17 cellular contexts compared by ENCODE assay signal in the genomic region with DNA sequence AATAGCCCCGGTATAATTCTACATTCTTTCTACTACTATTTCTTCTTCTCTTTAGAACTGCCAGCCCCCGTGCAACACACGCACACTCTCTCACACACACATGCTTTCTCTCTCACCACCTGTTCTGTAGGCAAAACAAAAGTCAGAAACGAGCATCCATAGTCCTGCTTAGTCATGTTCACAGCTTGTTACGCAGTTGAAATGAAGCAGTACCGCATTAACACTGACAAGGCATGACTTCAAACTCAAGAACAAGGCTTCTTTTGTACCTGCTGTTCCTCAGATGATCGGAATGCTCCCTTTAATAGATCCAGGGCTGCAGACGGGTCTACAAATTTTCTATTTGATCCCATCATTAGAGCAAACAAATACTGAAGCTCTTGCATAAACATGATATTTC.
"Had no signal": no experiment of that assay in that cellular context is flagged by ENCODE, and none has a peak within 500 bp of the region (broad histone marks: within the 10 kb centered on the region; RNA-seq: fewer than 3 reads in every experiment).

No MANE protein-coding gene starts in this region.

- H3K4me3 Mint-ChIP-seq: activated T-helper 17 cell treated with anti-CD3 and anti-CD28 coated beads, Interleukin-2, amount 50 U/mL, for 72 hours; neural crest cell; stimulated activated memory B cell treated with anti-CD40 and anti-IgM and Interleukin-4, amounts not matched to agents 10 μg/mL and 1 μg/mL and 100 μg/mL, for 72 hours; T-helper 2 cell treated with Interferon-gamma antibody and Interleukin-4, amounts not matched to agents 5 μg/mL and 100 μg/mL, for 36 hours had no signal

- ATAC-seq: activated CD4-positive, CD25-positive, alpha-beta regulatory T cell treated with anti-CD3 and anti-CD28 coated beads, Interleukin-2, amount 50 U/mL, for 24 hours; activated T-helper 17 cell treated with anti-CD3 and anti-CD28 coated beads, Interleukin-2, amount 50 U/mL, for 72 hours; left cardiac atrium; lower lobe of right lung; stimulated activated memory B cell treated with anti-CD40 and anti-IgM and Interleukin-4, amounts not matched to agents 10 μg/mL and 1 μg/mL and 100 μg/mL, for 72 hours had no signal

- DNase-seq: activated naive CD4-positive, alpha-beta T cell treated with Interleukin-2 at 50 U/mL for 16 hours; activated T-cell treated with anti-CD3 and anti-CD28 coated beads for 4 hours; glutamatergic neuron; left cardiac atrium; lower lobe of right lung; stimulated activated CD4-positive, alpha-beta T cell treated with anti-CD3 and anti-CD28 coated beads, Interleukin-12 subunit alpha, Interleukin-12 subunit beta, amount 100 ng/mL, for 4 hours; stimulated activated CD4-positive, alpha-beta T cell treated with anti-CD3 and anti-CD28 coated beads, Interleukin-2, amount 100 ng/mL, for 24 hours; SW 1271; tibial artery; uterus had no signal

- FAIRE-seq: colon, endometrium had no signal

- H3K27ac Mint-ChIP-seq: activated T-helper 17 cell treated with anti-CD3 and anti-CD28 coated beads, Interleukin-2, amount 50 U/mL, for 72 hours; stimulated activated memory B cell treated with anti-CD40 and anti-IgM and Interleukin-4, amounts not matched to agents 10 μg/mL and 1 μg/mL and 100 μg/mL, for 72 hours; T-helper 2 cell treated with Interferon-gamma antibody and Interleukin-4, amounts not matched to agents 5 μg/mL and 100 μg/mL, for 36 hours had no signal

- H3K27me3 Mint-ChIP-seq: activated T-helper 17 cell treated with anti-CD3 and anti-CD28 coated beads, Interleukin-2, amount 50 U/mL, for 72 hours; stimulated activated memory B cell treated with anti-CD40 and anti-IgM and Interleukin-4, amounts not matched to agents 10 μg/mL and 1 μg/mL and 100 μg/mL, for 72 hours had no signal

- H3K9me3 Mint-ChIP-seq: activated T-helper 17 cell treated with anti-CD3 and anti-CD28 coated beads, Interleukin-2, amount 50 U/mL, for 72 hours; neural crest cell; stimulated activated memory B cell treated with anti-CD40 and anti-IgM and Interleukin-4, amounts not matched to agents 10 μg/mL and 1 μg/mL and 100 μg/mL, for 72 hours; T-helper 2 cell treated with Interferon-gamma antibody and Interleukin-4, amounts not matched to agents 5 μg/mL and 100 μg/mL, for 36 hours had no signal
